In the genomic region with DNA sequence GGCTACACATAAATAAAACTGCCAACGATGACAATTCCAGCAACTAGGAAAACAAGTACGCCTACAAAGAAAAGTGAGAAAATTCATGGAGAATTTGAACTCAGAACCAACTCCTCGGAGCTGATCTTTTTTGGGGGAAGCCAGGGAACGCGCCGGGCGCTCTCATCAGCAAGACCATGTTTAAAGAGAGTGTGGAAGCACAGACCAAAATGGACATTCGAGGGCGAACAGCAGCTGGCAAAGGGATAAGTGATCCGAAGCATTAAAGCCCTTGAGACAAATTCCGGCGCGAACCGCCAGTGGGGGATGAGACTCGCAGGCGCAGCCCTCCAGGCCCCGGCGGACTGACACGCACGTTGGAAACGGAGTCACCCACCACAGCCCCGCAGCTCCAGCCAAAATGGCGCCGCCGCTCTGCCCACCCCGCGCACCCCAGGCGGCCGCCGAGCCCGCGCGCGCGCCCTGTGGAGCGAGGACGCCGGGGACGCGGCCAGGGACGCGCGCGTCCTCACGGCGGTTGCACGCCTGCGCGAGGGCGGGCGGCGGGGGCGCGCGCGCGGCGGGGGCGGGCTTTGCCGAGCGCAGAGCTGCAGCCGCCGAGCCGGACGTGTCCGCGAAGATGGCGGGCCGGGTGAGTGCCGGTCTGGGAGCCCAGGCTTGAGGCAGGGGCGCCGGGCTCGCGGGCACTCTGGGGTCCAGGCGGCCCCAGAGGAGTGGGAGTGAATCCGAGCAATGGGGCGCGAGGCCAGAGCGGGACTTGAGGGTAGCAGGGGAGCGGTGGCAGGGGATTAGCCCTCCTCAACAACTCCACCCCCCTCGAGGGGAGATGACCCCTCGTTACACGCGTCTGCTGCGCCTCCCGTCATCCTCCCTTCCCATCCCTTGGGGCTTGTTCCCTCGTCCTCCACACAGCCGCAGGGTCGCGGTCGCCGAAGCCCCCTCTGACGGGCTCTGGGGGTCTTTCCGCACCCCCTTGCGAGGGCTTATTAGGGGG, we compare ENCODE assay signal across 8 cellular contexts. TPM values are rescaled to one million over a fixed set of nuclear protein-coding genes. Genes with fewer than 3 reads are reported as not detected.
A peak's percentile ranks its signal among the peaks of the same experiment; 100 is the strongest.
DNase-seq lines count a peak whose midpoint lies in the region; ATAC-seq and TF ChIP-seq lines count a peak whose summit lies in the region.
"Not testable (repeated sequence)": the region's sequence is repeated elsewhere in the genome, so short reads cannot be mapped to it uniquely, and the experiment has no call there.

No MANE protein-coding gene starts in this region.

- CTCF ChIA-PET in Calu3 (lab: Charles Lee); activated CD8-positive, alpha-beta T cell treated with anti-CD3 and anti-CD28 coated beads for 36 hours (lab: Charles Lee): not testable (repeated sequence)

- not testable (repeated sequence) for DNase-seq in Calu3; activated CD8-positive, alpha-beta T cell treated with anti-CD3 and anti-CD28 coated beads for 36 hours; Right ventricle myocardium inferior (ENCODE audit: missing footprints); natural killer cell treated with Interleukin-12 subunit alpha and Interleukin-12 subunit beta and Interleukin-15 and Interleukin-18, amount 100 ng/mL, for 72 hours (ENCODE audit: low spot score)

- TSS peak; percentile 99 for BruUV-seq in Calu3 (replicated peaks; lab: Mats Ljungman, UMichigan)

- H3K27ac Mint-ChIP-seq in Calu3 (ENCODE audit: unreplicated experiment); activated CD8-positive, alpha-beta T cell treated with anti-CD3 and anti-CD28 coated beads for 36 hours; natural killer cell treated with Interleukin-12 subunit alpha and Interleukin-12 subunit beta and Interleukin-15 and Interleukin-18, amount 100 ng/mL, for 72 hours: not testable (repeated sequence)

- POLR2A ChIA-PET in activated CD8-positive, alpha-beta T cell treated with anti-CD3 and anti-CD28 coated beads for 36 hours (lab: Charles Lee): not testable (repeated sequence)

- intact Hi-C loops in Calu3 (cut with micrococcal nuclease; ENCODE audit: unreplicated experiment); activated CD8-positive, alpha-beta T cell treated with anti-CD3 and anti-CD28 coated beads for 36 hours (cut with micrococcal nuclease); Right ventricle myocardium inferior (cut with DNase I): not testable (repeated sequence)

- not testable (repeated sequence) for H3K27me3 Mint-ChIP-seq in Calu3 (ENCODE audit: unreplicated experiment); activated CD8-positive, alpha-beta T cell treated with anti-CD3 and anti-CD28 coated beads for 36 hours; natural killer cell treated with Interleukin-12 subunit alpha and Interleukin-12 subunit beta and Interleukin-15 and Interleukin-18, amount 100 ng/mL, for 72 hours

- TF ChIP-seq CTCF in Calu3 (IDR thresholded peaks at IDR 0.05; ENCODE audit: unreplicated experiment); activated CD8-positive, alpha-beta T cell treated with anti-CD3 and anti-CD28 coated beads for 36 hours (IDR thresholded peaks at IDR 0.05): not testable (repeated sequence)

- peak; percentile 78 for ATAC-seq in GM19328 (IDR thresholded peaks at IDR 0.05; ENCODE audit: unreplicated experiment)
- ATAC-seq in GM21717 (IDR thresholded peaks at IDR 0.05; ENCODE audit: unreplicated experiment): peak; percentile 47
- ATAC-seq in HG02970 (IDR thresholded peaks at IDR 0.05; ENCODE audit: low FRiP score, unreplicated experiment): peak; percentile 77
- ATAC-seq in HG03457 (IDR thresholded peaks at IDR 0.05; ENCODE audit: unreplicated experiment): peak; percentile 43
- peak; percentile 90 for ATAC-seq in activated CD8-positive, alpha-beta T cell treated with anti-CD3 and anti-CD28 coated beads for 36 hours
- peak; percentile 98 for ATAC-seq in Right ventricle myocardium inferior
- ATAC-seq in natural killer cell treated with Interleukin-12 subunit alpha and Interleukin-12 subunit beta and Interleukin-15 and Interleukin-18, amount 100 ng/mL, for 72 hours: peak; percentile 98

- H3K4me3 Mint-ChIP-seq in Calu3 (ENCODE audit: low read depth, unreplicated experiment); activated CD8-positive, alpha-beta T cell treated with anti-CD3 and anti-CD28 coated beads for 36 hours; natural killer cell treated with Interleukin-12 subunit alpha and Interleukin-12 subunit beta and Interleukin-15 and Interleukin-18, amount 100 ng/mL, for 72 hours: not testable (repeated sequence)

- H3K4me1 Mint-ChIP-seq in Calu3 (ENCODE audit: low read depth, unreplicated experiment); activated CD8-positive, alpha-beta T cell treated with anti-CD3 and anti-CD28 coated beads for 36 hours (ENCODE audit: low read depth); natural killer cell treated with Interleukin-12 subunit alpha and Interleukin-12 subunit beta and Interleukin-15 and Interleukin-18, amount 100 ng/mL, for 72 hours (ENCODE audit: low read depth in 2 of 2): not testable (repeated sequence)

- not testable (repeated sequence) for H3K36me3 Mint-ChIP-seq in Calu3 (ENCODE audit: insufficient read depth, unreplicated experiment); activated CD8-positive, alpha-beta T cell treated with anti-CD3 and anti-CD28 coated beads for 36 hours (ENCODE audit: low read depth); natural killer cell treated with Interleukin-12 subunit alpha and Interleukin-12 subunit beta and Interleukin-15 and Interleukin-18, amount 100 ng/mL, for 72 hours

- H3K9me3 Mint-ChIP-seq in Calu3 (ENCODE audit: low read depth, unreplicated experiment); activated CD8-positive, alpha-beta T cell treated with anti-CD3 and anti-CD28 coated beads for 36 hours; natural killer cell treated with Interleukin-12 subunit alpha and Interleukin-12 subunit beta and Interleukin-15 and Interleukin-18, amount 100 ng/mL, for 72 hours: not testable (repeated sequence)

RNA-seq across cellular contexts. Expression of gene ARL17B, which starts 11.0 kb away (rescaled TPM):
- total RNA-seq in Calu3 (2022) (34.2 and 41.7 TPM in 2 replicates), Right ventricle myocardium inferior (14.9 TPM)
- 10 to 100 TPM; 40.3 to 41.4 TPM for total RNA-seq in activated CD8-positive, alpha-beta T cell treated with anti-CD3 and anti-CD28 coated beads for 36 hours
- 10 to 100 TPM; 25.1 to 31.3 TPM for total RNA-seq in natural killer cell treated with Interleukin-12 subunit alpha and Interleukin-12 subunit beta and Interleukin-15 and Interleukin-18, amount 100 ng/mL, for 72 hours

Comparison
In these comparisons a context has a peak if more than half of its experiments do, and no peak if none do; other contexts are left out.
1. ATAC-seq: peak in every context shown above with its lines; median percentile 98 in Right ventricle myocardium inferior; 98 in natural killer cell treated with Interleukin-12 subunit alpha and Interleukin-12 subunit beta and Interleukin-15 and Interleukin-18, amount 100 ng/mL, for 72 hours; 90 in activated CD8-positive, alpha-beta T cell treated with anti-CD3 and anti-CD28 coated beads for 36 hours; 78 in GM19328; 77 in HG02970; 47 in GM21717; 43 in HG03457.